In genomic region chr2:2673406-2673805, GRCh38 we compare ENCODE assay signal across 7 cellular contexts.
"Had no signal": no experiment of that assay in that cellular context is flagged by ENCODE, and none has a peak within 500 bp of the region (broad histone marks: within the 10 kb centered on the region; RNA-seq: fewer than 3 reads in every experiment).

No MANE protein-coding gene starts in this region.

- H3K27ac ChIP-seq: GM23248 had no signal

- H3K9me3 ChIP-seq: HAP-1 had no signal

- H3K9ac ChIP-seq: GM23248 had no signal

- H3K4me1 ChIP-seq: HAP-1 had no signal

- ATAC-seq: HCT116, K562 had no signal

- H2AFZ ChIP-seq: GM23248 had no signal

- DNase-seq: GM23248, GOT3, H7, IMR-90 had no signal

- H3K4me3 ChIP-seq: GM23248, HAP-1, K562 had no signal

- H3K36me3 ChIP-seq: HAP-1 had no signal
